8 cellular contexts compared by ENCODE assay signal in the genomic region with DNA sequence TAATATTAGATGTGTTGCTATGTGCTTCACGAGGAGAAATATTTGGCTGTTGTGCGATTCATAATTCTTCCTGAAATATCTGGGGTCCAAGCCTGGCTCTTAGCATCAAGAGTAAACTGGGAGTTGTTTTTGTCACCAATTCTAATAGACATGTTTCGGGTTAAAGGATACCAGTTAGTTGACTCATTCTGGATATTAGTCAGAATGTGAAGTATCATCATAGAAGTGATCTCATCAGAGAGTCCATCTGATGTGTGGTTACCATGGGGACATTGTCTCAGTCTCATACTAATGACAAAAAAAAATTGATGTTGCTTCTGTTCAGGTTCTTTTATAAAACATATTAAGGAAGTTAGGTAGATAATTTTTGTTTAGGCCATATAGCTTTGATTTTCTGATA. TPM values are rescaled to one million over a fixed set of nuclear protein-coding genes. Genes with fewer than 3 reads are reported as not detected.
DNase-seq lines count a peak whose midpoint lies in the region; ATAC-seq, FAIRE-seq and TF ChIP-seq lines count a peak whose summit lies in the region.

No MANE protein-coding gene starts in this region.

- FAIRE-seq in frontal cortex (lab: Jason Lieb, UNC), result no peak

- H3K27me3 ChIP-seq in GM06990 (replicated peaks; ENCODE audit: control insufficient read depth, insufficient read depth, low read length), result no peaks in the 10 kb centered on the region

- H3K36me3 ChIP-seq in GM06990 (ENCODE audit: control insufficient read depth, insufficient read depth, low read length), result no peaks in the 10 kb centered on the region

- DNase-seq in GM06990 (ENCODE audit: extremely low read depth, insufficient read length) (peak; percentile 2), RPMI7951 (ENCODE audit: low read depth) (peak; percentile 78), hepatic stellate cell (ENCODE audit: low spot score) (peak; percentile 49), SIG-M5 treated with dmso at 0.1 percent for 504 hours (lab: John Stamatoyannopoulos, UW; ENCODE audit: unreplicated experiment) (no peak), frontal cortex (ENCODE audit: low spot score in 2 of 2) (no peak), putamen (ENCODE audit: low spot score) (no peak), NCI-H748 (lab: John Stamatoyannopoulos, UW; ENCODE audit: unreplicated experiment) (no peak)

- TF ChIP-seq CTCF in GM06990 (IDR thresholded peaks at IDR 0.05; ENCODE audit: insufficient read depth, low read length, poor library complexity, severe bottlenecking), result no peak

- ATAC-seq in GM21619 (IDR thresholded peaks at IDR 0.05; ENCODE audit: unreplicated experiment), result peak; percentile 94

- H3K4me3 ChIP-seq in GM06990 (replicated peaks; ENCODE audit: low read depth, low read length), result no peak overlapping the region

RNA-seq across cellular contexts. Expression of a gene that starts 57.2 kb away (rescaled TPM):
- total RNA-seq in RPMI7951 (2014; rRNA removed; shearing (Covaris generic)), result 7.6 and 8.9 TPM in 2 replicates
- total RNA-seq in frontal cortex, result 34.6 TPM

Comparison
In these comparisons a context has a peak if more than half of its experiments do, and no peak if none do; other contexts are left out.
1. DNase-seq: peak in GM06990 (single experiment), RPMI7951 (single experiment) and hepatic stellate cell (single experiment); none in SIG-M5 treated with dmso at 0.1 percent for 504 hours (single experiment), frontal cortex (0 of 2), putamen (single experiment) and NCI-H748 (single experiment).